In genomic region chr1:33436557-33437296, GRCh38 we compare ENCODE assay signal across 18 cellular contexts. TPM values are rescaled to one million over a fixed set of nuclear protein-coding genes. Genes with fewer than 3 reads are reported as not detected.
A peak's percentile ranks its signal among the peaks of the same experiment; 100 is the strongest.
DNase-seq lines count a peak whose midpoint lies in the region; ATAC-seq and TF ChIP-seq lines count a peak whose summit lies in the region.
"Had no signal": no experiment of that assay in that cellular context is flagged by ENCODE, and none has a peak within 500 bp of the region (broad histone marks: within the 10 kb centered on the region; RNA-seq: fewer than 3 reads in every experiment).

No MANE protein-coding gene starts in this region.

- DNase-seq in NCI-H1694 treated with DMSO at 0.1 percent for 48 hours (lab: John Stamatoyannopoulos, UW) = peak; percentile 52
- no peak for DNase-seq in left ventricle myocardium superior
- DNase-seq in substantia nigra (lab: John Stamatoyannopoulos, UW) = peak in 1 of 49 donors; percentile 21
- DNase-seq in ureter (ENCODE audit: low spot score) = no peak
- DNase-seq in stimulated activated CD4-positive, alpha-beta T cell treated with anti-CD3 and anti-CD28 coated beads, Interleukin-4, amount 100 ng/mL, for 1 hour = no peak
- no peak for DNase-seq in activated CD8-positive, alpha-beta memory T cell treated with anti-CD3 and anti-CD28 coated beads, Interleukin-2, amount 50 U/mL, for 48 hours
- DNase-seq: activated naive CD4-positive, alpha-beta T cell treated with anti-CD3 and anti-CD28 coated beads, Interleukin-2, amount 50 U/mL, for 16 hours; activated T-cell treated with anti-CD3 and anti-CD28 coated beads, Interleukin-2, amount 50 U/mL, for 48 hours; islet precursor cell; NCI-H1048; NCI-H2081; NCI-H69; stimulated activated CD4-positive, alpha-beta T cell treated with anti-CD3 and anti-CD28 coated beads, Interleukin-12 subunit alpha, Interleukin-12 subunit beta, amount 100 ng/mL, for 4 hours had no signal

- ATAC-seq in SK-N-SH treated with all-trans-retinoic acid at 6 μM for 48 hours = no peak
- peak; percentile 57 for ATAC-seq in left ventricle myocardium superior

- H3K27ac ChIP-seq in substantia nigra (ENCODE audit: low read depth, low read length, poor library complexity, severe bottlenecking) = peak overlapping the region; percentile 87
- H3K27ac ChIP-seq: coronary artery, hepatocyte, SJSA1, thoracic aorta had no signal

- intact Hi-C loops in left ventricle myocardium superior (cut with micrococcal nuclease) = no loop called here

TF ChIP-seq in SK-N-SH treated with all-trans-retinoic acid at 6 μM for 48 hours, 23 proteins besides CTCF, POLR2A, EP300 and RAD21:
- TF ChIP-seq TCF4 (CRISPR knock-in tag; IDR thresholded peaks at IDR 0.05; ENCODE audit: borderline replicate concordance) = 0 out of 2 replicates have a peak, but pooled peaks have one; percentile 62
- no peak for TF ChIP-seq ARNTL (CRISPR knock-in tag; IDR thresholded peaks at IDR 0.05; ENCODE audit: borderline replicate concordance, low read depth)
- peak; percentile 45; the same call in 1 of the 2 replicates for TF ChIP-seq TSHZ2 (CRISPR knock-in tag; IDR thresholded peaks at IDR 0.05)
- no peak for TF ChIP-seq ZNF8 (CRISPR knock-in tag; IDR thresholded peaks at IDR 0.05)
- TF ChIP-seq RARB (CRISPR knock-in tag; IDR thresholded peaks at IDR 0.05) = no peak
- TF ChIP-seq PATZ1 (CRISPR knock-in tag; IDR thresholded peaks at IDR 0.05; ENCODE audit: borderline replicate concordance) = no peak
- no peak for TF ChIP-seq CSRNP3 (CRISPR knock-in tag; IDR thresholded peaks at IDR 0.05)
- TF ChIP-seq SNAI2 (CRISPR knock-in tag; IDR thresholded peaks at IDR 0.05) = no peak
- no peak for TF ChIP-seq TOX (CRISPR knock-in tag; IDR thresholded peaks at IDR 0.05; ENCODE audit: borderline replicate concordance)

RNA-seq across cellular contexts. Expression of gene PHC2, which starts 5.8 kb away (rescaled TPM):
- 118 TPM for total RNA-seq in left ventricle myocardium superior
- 107 TPM for total RNA-seq in ureter

RNA-seq across cellular contexts. Expression of gene ZSCAN20, which starts 35.7 kb away (rescaled TPM):
- total RNA-seq in left ventricle myocardium superior = 4.4 TPM
- 5.8 TPM for total RNA-seq in ureter
